28 cellular contexts compared by ENCODE assay signal in genomic region chr22:19503367-19503766, GRCh38. TPM values are rescaled to one million over a fixed set of nuclear protein-coding genes. Genes with fewer than 3 reads are reported as not detected.
"Had no signal": no experiment of that assay in that cellular context is flagged by ENCODE, and none has a peak within 500 bp of the region (broad histone marks: within the 10 kb centered on the region; RNA-seq: fewer than 3 reads in every experiment).

No MANE protein-coding gene starts in this region.

- DNase-seq: islet precursor cell; left ventricle myocardium inferior; naive B cell; natural killer cell; nephron progenitor cell; occipital lobe; stimulated activated CD4-positive, alpha-beta T cell treated with anti-CD3 and anti-CD28 coated beads, Interleukin-12 subunit alpha, Interleukin-12 subunit beta, amount 100 ng/mL, for 4 hours; stimulated activated CD4-positive, alpha-beta T cell treated with anti-CD3 and anti-CD28 coated beads, Interleukin-15, amount 100 ng/mL, for 24 hours; stimulated activated CD4-positive, alpha-beta T cell treated with anti-CD3 and anti-CD28 coated beads, Interleukin-2, amount 100 ng/mL, for 24 hours; stimulated activated CD4-positive, alpha-beta T cell treated with anti-CD3 and anti-CD28 coated beads, Interleukin-4, amount 100 ng/mL, for 1 hour; stimulated activated naive CD4-positive, alpha-beta T cell; trophoblast cell had no signal

- ATAC-seq: natural killer cell; right cardiac atrium; sciatic nerve; stimulated activated effector memory CD8-positive, alpha-beta T cell treated with anti-CD3 and anti-CD28 coated beads, Interleukin-12 subunit alpha, Interleukin-12 subunit beta, amount 100 ng/mL, for 72 hours; upper lobe of right lung had no signal

- H3K27ac ChIP-seq: left ventricle myocardium inferior, neural progenitor cell, neutrophil, parathyroid adenoma, skin epidermis, suprapubic skin, thoracic aorta, tibial artery, upper lobe of right lung had no signal

- H3K9ac ChIP-seq: neural progenitor cell, parathyroid adenoma had no signal

- H3K36me3 Mint-ChIP-seq: mesothelial cell of epicardium, naive B cell, natural killer cell had no signal

- H3K4me3 Mint-ChIP-seq: mesothelial cell of epicardium; naive B cell; natural killer cell; nephron progenitor cell; neural progenitor cell; stimulated activated effector memory CD8-positive, alpha-beta T cell treated with anti-CD3 and anti-CD28 coated beads, Interleukin-12 subunit alpha, Interleukin-12 subunit beta, amount 100 ng/mL, for 72 hours; stimulated activated naive CD8-positive, alpha-beta T cell treated with anti-CD3 and anti-CD28 coated beads, Interleukin-15, Interleukin-2, amounts not matched to agents 100 ng/mL and 50 ng/mL, for 24 hours had no signal

- H3K9me3 Mint-ChIP-seq: mesothelial cell of epicardium; naive B cell; natural killer cell; nephron progenitor cell; neural progenitor cell; stimulated activated effector memory CD8-positive, alpha-beta T cell treated with anti-CD3 and anti-CD28 coated beads, Interleukin-12 subunit alpha, Interleukin-12 subunit beta, amount 100 ng/mL, for 72 hours; stimulated activated naive CD8-positive, alpha-beta T cell treated with anti-CD3 and anti-CD28 coated beads, Interleukin-15, Interleukin-2, amounts not matched to agents 100 ng/mL and 50 ng/mL, for 24 hours had no signal

- H3K4me2 ChIP-seq: neural progenitor cell had no signal

- H3K27me3 Mint-ChIP-seq: naive B cell; progenitor cell of endocrine pancreas; stimulated activated naive CD8-positive, alpha-beta T cell treated with anti-CD3 and anti-CD28 coated beads, Interleukin-15, Interleukin-2, amounts not matched to agents 100 ng/mL and 50 ng/mL, for 24 hours had no signal

- H3K36me3 ChIP-seq: left ventricle myocardium inferior, neural progenitor cell, suprapubic skin, thoracic aorta, tibial artery, upper lobe of right lung had no signal

- H2AFZ ChIP-seq: neural progenitor cell, parathyroid adenoma had no signal

- H3K4me3 ChIP-seq: left ventricle myocardium inferior, lung, neural progenitor cell, skin epidermis, suprapubic skin, thoracic aorta, tibial artery, upper lobe of right lung had no signal

- H3K9me3 ChIP-seq: left ventricle myocardium inferior, neutrophil, suprapubic skin, thoracic aorta, tibial artery, upper lobe of right lung had no signal

- H3K27me3 ChIP-seq: neural progenitor cell, neutrophil, suprapubic skin, tibial artery, upper lobe of right lung had no signal

- H3K4me1 Mint-ChIP-seq: mesothelial cell of epicardium had no signal

- H3K27ac Mint-ChIP-seq: mesothelial cell of epicardium; natural killer cell; nephron progenitor cell; neural progenitor cell; progenitor cell of endocrine pancreas; stimulated activated effector memory CD8-positive, alpha-beta T cell treated with anti-CD3 and anti-CD28 coated beads, Interleukin-12 subunit alpha, Interleukin-12 subunit beta, amount 100 ng/mL, for 72 hours; stimulated activated naive CD8-positive, alpha-beta T cell treated with anti-CD3 and anti-CD28 coated beads, Interleukin-15, Interleukin-2, amounts not matched to agents 100 ng/mL and 50 ng/mL, for 24 hours had no signal

- H3K79me2 ChIP-seq: parathyroid adenoma had no signal

- H3K4me1 ChIP-seq: left ventricle myocardium inferior, neural progenitor cell, parathyroid adenoma, suprapubic skin, tibial artery, upper lobe of right lung had no signal

RNA-seq across cellular contexts. Expression of gene CLDN5, which starts 20.8 kb away (rescaled TPM):
- total RNA-seq: mesothelial cell of epicardium, osteocyte, progenitor cell of endocrine pancreas had no signal

RNA-seq across cellular contexts. Expression of gene CDC45, which starts 23.6 kb away (rescaled TPM):
- total RNA-seq: sciatic nerve had no signal
